Comparison of ENCODE assay signal across 9 cellular contexts in genomic region chr16:1181715-1182671, GRCh38. TPM values are rescaled to one million over a fixed set of nuclear protein-coding genes. Genes with fewer than 3 reads are reported as not detected.
DNase-seq lines count a peak whose midpoint lies in the region; ATAC-seq and TF ChIP-seq lines count a peak whose summit lies in the region.
"Had no signal": no experiment of that assay in that cellular context is flagged by ENCODE, and none has a peak within 500 bp of the region (broad histone marks: within the 10 kb centered on the region; RNA-seq: fewer than 3 reads in every experiment).

No MANE protein-coding gene starts in this region.

- TF ChIP-seq CTCF in choroid plexus epithelial cell (conservative IDR thresholded peaks at IDR 0.05; ENCODE audit: low read depth, low read length) (no peak), lung (IDR thresholded peaks at IDR 0.05; ENCODE audit: control extremely low read depth, extremely low read depth) (no peak)

- DNase-seq in DMS79 treated with DMSO at 0.1 percent for 48 hours (lab: John Stamatoyannopoulos, UW) (peak; percentile 30), DMS79 (lab: John Stamatoyannopoulos, UW) (no peak), choroid plexus epithelial cell (ENCODE audit: low read depth) (peak; percentile 96), lung (ENCODE audit: low spot score) (peak; percentile 71), ureter (ENCODE audit: low spot score) (peak; percentile 87)
- DNase-seq in activated T-cell treated with anti-CD3 and anti-CD28 coated beads, Interleukin-2, amount 50 U/mL, for 48 hours = no peak

- H3K9me3 ChIP-seq in lung (ENCODE audit: control insufficient read depth in 2 of 2, insufficient read depth in 1 of 2, low read length in 1 of 2) = no peaks in the 10 kb centered on the region

- ATAC-seq in lung (ENCODE audit: insufficient read depth, low FRiP score) (peak; percentile 57), HG03442 (IDR thresholded peaks at IDR 0.05; ENCODE audit: unreplicated experiment) (no peak), HG03565 (IDR thresholded peaks at IDR 0.05; ENCODE audit: unreplicated experiment) (no peak)

- H3K4me1 ChIP-seq in lung (ENCODE audit: control insufficient read depth in 2 of 2, insufficient read depth in 2 of 2, low read length in 2 of 2) = peaks cover 0 to 13% of the 10 kb centered on the region in 2 donors

- WGBS in lung, 2 donors = 42 to 60% methylated on average over 44 of the region's 44 CpGs

- no peaks in the 10 kb centered on the region for H3K27me3 ChIP-seq in lung (ENCODE audit: control insufficient read depth, insufficient read depth)

- H3K4me3 ChIP-seq in choroid plexus epithelial cell (ENCODE audit: low read depth, low read length) (no peak overlapping the region), lung (no peak overlapping the region)

- H3K36me3 ChIP-seq in lung (ENCODE audit: control insufficient read depth in 2 of 2, insufficient read depth in 2 of 2, low read length in 2 of 2) = no peaks in the 10 kb centered on the region

- peak overlapping the region; percentile 35 to 53 for H3K27ac ChIP-seq in lung (ENCODE audit: low read depth in 1 of 2, low read length in 1 of 2)
- H3K27ac ChIP-seq: KMS-11 had no signal

RNA-seq across cellular contexts. Expression of gene CACNA1H, which starts 29.1 kb away (rescaled TPM):
- total RNA-seq in lung (10 to 100 TPM in 1 of 2 donors, 1 to 10 TPM in 1; 5.0 to 10.3 TPM), ureter (24.4 TPM)
- 1 to 10 TPM; 6.3 to 7.1 TPM for polyA plus RNA-seq in lung

RNA-seq across cellular contexts. Expression of gene TPSG1, which starts 43.1 kb away (rescaled TPM):
- total RNA-seq in lung (1 to 10 TPM in 1 of 2 donors, not detected in 1; 2.9 TPM), ureter (1.7 TPM)
- under 1 TPM; 0.03 to 0.71 TPM for polyA plus RNA-seq in lung

RNA-seq across cellular contexts. Expression of gene TPSB2, which starts 48.0 kb away (rescaled TPM):
- total RNA-seq in lung (100 to 1,000 TPM in 1 of 2 donors, under 1 TPM in 1; 0.46 to 154 TPM), ureter (36.9 TPM)
- 10 to 100 TPM; 12.9 to 91.5 TPM for polyA plus RNA-seq in lung

RNA-seq across cellular contexts. Expression of gene TPSAB1, which starts 58.5 kb away (rescaled TPM):
- total RNA-seq in lung (100 to 1,000 TPM in 1 of 2 donors, not detected in 1; 129 TPM), ureter (38.0 TPM)
- 10 to 100 TPM; 10.1 to 89.3 TPM for polyA plus RNA-seq in lung

Comparison
In these comparisons a context has a peak if more than half of its experiments do, and no peak if none do; other contexts are left out.
1. DNase-seq: peak in DMS79 treated with DMSO at 0.1 percent for 48 hours (single experiment), choroid plexus epithelial cell (single experiment), lung (single experiment) and ureter (single experiment); none in DMS79 (single experiment) and activated T-cell treated with anti-CD3 and anti-CD28 coated beads, Interleukin-2, amount 50 U/mL, for 48 hours (0 of 2).